Comparison of ENCODE assay signal across 9 cellular contexts in genomic region chr3:172065534-172065933, GRCh38. TPM values are rescaled to one million over a fixed set of nuclear protein-coding genes. Genes with fewer than 3 reads are reported as not detected.
DNase-seq lines count a peak whose midpoint lies in the region; TF ChIP-seq lines count a peak whose summit lies in the region.
"Had no signal": no experiment of that assay in that cellular context is flagged by ENCODE, and none has a peak within 500 bp of the region (broad histone marks: within the 10 kb centered on the region; RNA-seq: fewer than 3 reads in every experiment).

No MANE protein-coding gene starts in this region.

- H3K27ac Mint-ChIP-seq in activated naive CD8-positive, alpha-beta T cell treated with anti-CD3 and anti-CD28 coated beads for 36 hours, result no peak overlapping the region

- H3K27me3 Mint-ChIP-seq in activated naive CD8-positive, alpha-beta T cell treated with anti-CD3 and anti-CD28 coated beads for 36 hours, result no peaks in the 10 kb centered on the region

- peaks cover 22% of the 10 kb centered on the region for H3K36me3 Mint-ChIP-seq in activated naive CD8-positive, alpha-beta T cell treated with anti-CD3 and anti-CD28 coated beads for 36 hours

- peaks cover 36% of the 10 kb centered on the region for H3K4me1 Mint-ChIP-seq in activated naive CD8-positive, alpha-beta T cell treated with anti-CD3 and anti-CD28 coated beads for 36 hours

- no peak for TF ChIP-seq CTCF in choroid plexus epithelial cell (conservative IDR thresholded peaks at IDR 0.05; ENCODE audit: low read depth, low read length)

- H3K9me3 Mint-ChIP-seq in activated naive CD8-positive, alpha-beta T cell treated with anti-CD3 and anti-CD28 coated beads for 36 hours, result peaks cover 5% of the 10 kb centered on the region

- DNase-seq in COR-L47 (lab: John Stamatoyannopoulos, UW) (peak; percentile 49), NCI-H2081 treated with DMSO at 0.1 percent for 48 hours (lab: John Stamatoyannopoulos, UW) (peak; percentile 22), choroid plexus epithelial cell (ENCODE audit: low read depth) (peak; percentile 85), myocyte (ENCODE audit: low read depth) (peak; percentile 30), GM19238 (ENCODE audit: insufficient read length, low spot score) (no peak), OCI-M2 (lab: John Stamatoyannopoulos, UW; ENCODE audit: unreplicated experiment) (no peak)
- DNase-seq in activated naive CD8-positive, alpha-beta T cell treated with anti-CD3 and anti-CD28 coated beads for 36 hours, result no peak
- no peak for DNase-seq in stimulated activated CD4-positive, alpha-beta T cell treated with anti-CD3 and anti-CD28 coated beads, Interleukin-12 subunit alpha, Interleukin-12 subunit beta, amount 100 ng/mL, for 4 hours
- DNase-seq: effector memory CD4-positive, alpha-beta T cell had no signal

- H3K4me3 Mint-ChIP-seq in activated naive CD8-positive, alpha-beta T cell treated with anti-CD3 and anti-CD28 coated beads for 36 hours, result no peak overlapping the region

- no peak overlapping the region for H3K4me3 ChIP-seq in choroid plexus epithelial cell (ENCODE audit: low read depth, low read length)

RNA-seq across cellular contexts. Expression of gene FNDC3B, which starts 26.2 kb away (rescaled TPM):
- total RNA-seq in myocyte, result 49.5 and 66.9 TPM in 2 replicates
- 68.4 TPM for polyA plus RNA-seq in myocyte (2012)
- 10 to 100 TPM; 11.6 to 12.2 TPM for total RNA-seq in activated naive CD8-positive, alpha-beta T cell treated with anti-CD3 and anti-CD28 coated beads for 36 hours

Comparison
In these comparisons a context has a peak if more than half of its experiments do, and no peak if none do; other contexts are left out.
1. DNase-seq: peak in COR-L47 (single experiment), NCI-H2081 treated with DMSO at 0.1 percent for 48 hours (single experiment), choroid plexus epithelial cell (single experiment) and myocyte (single experiment); none in activated naive CD8-positive, alpha-beta T cell treated with anti-CD3 and anti-CD28 coated beads for 36 hours (single experiment), GM19238 (single experiment), OCI-M2 (single experiment) and stimulated activated CD4-positive, alpha-beta T cell treated with anti-CD3 and anti-CD28 coated beads, Interleukin-12 subunit alpha, Interleukin-12 subunit beta, amount 100 ng/mL, for 4 hours (single experiment).